In the genomic region with DNA sequence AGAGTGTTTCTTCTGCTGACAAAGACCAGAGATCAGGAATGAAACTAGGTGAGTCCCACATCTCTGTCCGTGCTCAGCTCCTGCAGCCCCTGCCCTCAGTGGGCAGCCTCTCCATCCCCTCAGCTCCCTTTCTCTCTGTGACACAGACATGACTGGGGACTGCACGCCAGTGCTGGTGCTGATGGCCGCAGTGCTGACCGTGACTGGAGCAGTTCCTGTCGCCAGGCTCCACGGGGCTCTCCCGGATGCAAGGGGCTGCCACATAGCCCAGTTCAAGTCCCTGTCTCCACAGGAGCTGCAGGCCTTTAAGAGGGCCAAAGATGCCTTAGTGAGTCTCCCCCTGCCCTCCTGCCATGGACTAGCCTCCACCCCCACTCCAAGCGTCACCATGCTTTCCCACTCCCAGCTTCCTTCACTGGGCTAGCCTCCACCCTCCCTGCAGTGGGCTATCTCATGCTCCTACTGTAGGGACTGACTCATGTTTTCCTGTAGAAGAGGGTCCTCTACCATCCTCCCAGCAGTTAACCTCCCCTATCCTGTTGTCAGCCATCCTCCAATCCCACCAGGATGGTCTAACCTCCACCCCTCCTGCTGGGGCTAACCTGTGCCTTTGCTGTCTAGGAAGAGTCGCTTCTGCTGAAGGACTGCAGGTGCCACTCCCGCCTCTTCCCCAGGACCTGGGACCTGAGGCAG, we compare ENCODE assay signal across 18 cellular contexts. TPM values are rescaled to one million over a fixed set of nuclear protein-coding genes. Genes with fewer than 3 reads are reported as not detected.
"Had no signal": no experiment of that assay in that cellular context is flagged by ENCODE, and none has a peak within 500 bp of the region (broad histone marks: within the 10 kb centered on the region; RNA-seq: fewer than 3 reads in every experiment).

No MANE protein-coding gene starts in this region.

RNA-seq across cellular contexts. Expression of a gene that starts 0.5 kb away (rescaled TPM):
- total RNA-seq: colonic mucosa, dermis microvascular lymphatic vessel endothelial cell, endodermal cell, esophagus mucosa, esophagus squamous epithelium, gastrocnemius medialis, glomerular endothelial cell, heart right ventricle, kidney epithelial cell, left cardiac atrium, left lung, left ventricle myocardium superior, lower leg skin, lower lobe of right lung, lung microvascular endothelial cell, mononuclear cell, mucosa of gallbladder had no signal
- polyA plus RNA-seq: heart right ventricle, keratinocyte had no signal

RNA-seq across cellular contexts. Expression of a gene that starts 20.0 kb away (rescaled TPM):
- total RNA-seq: colonic mucosa, dermis microvascular lymphatic vessel endothelial cell, endodermal cell, esophagus mucosa, esophagus squamous epithelium, gastrocnemius medialis, glomerular endothelial cell, heart right ventricle, kidney epithelial cell, left cardiac atrium, left lung, left ventricle myocardium superior, lower leg skin, lower lobe of right lung, lung microvascular endothelial cell, mucosa of gallbladder had no signal
- polyA plus RNA-seq: heart right ventricle, keratinocyte had no signal

RNA-seq across cellular contexts. Expression of a gene that starts 23.9 kb away (rescaled TPM):
- total RNA-seq: colonic mucosa, dermis microvascular lymphatic vessel endothelial cell, endodermal cell, esophagus mucosa, esophagus squamous epithelium, gastrocnemius medialis, glomerular endothelial cell, heart right ventricle, kidney epithelial cell, left cardiac atrium, left lung, left ventricle myocardium superior, lower leg skin, lower lobe of right lung, lung microvascular endothelial cell, mononuclear cell, mucosa of gallbladder had no signal
- polyA plus RNA-seq: heart right ventricle, keratinocyte had no signal

RNA-seq across cellular contexts. Expression of a gene that starts 27.5 kb away (rescaled TPM):
- total RNA-seq: colonic mucosa, dermis microvascular lymphatic vessel endothelial cell, endodermal cell, esophagus mucosa, esophagus squamous epithelium, gastrocnemius medialis, glomerular endothelial cell, heart right ventricle, kidney epithelial cell, left cardiac atrium, left lung, left ventricle myocardium superior, lower leg skin, lower lobe of right lung, lung microvascular endothelial cell, mononuclear cell, mucosa of gallbladder had no signal
- polyA plus RNA-seq: heart right ventricle, keratinocyte had no signal
